ENCODE assay signal across 28 cellular contexts in the genomic region with DNA sequence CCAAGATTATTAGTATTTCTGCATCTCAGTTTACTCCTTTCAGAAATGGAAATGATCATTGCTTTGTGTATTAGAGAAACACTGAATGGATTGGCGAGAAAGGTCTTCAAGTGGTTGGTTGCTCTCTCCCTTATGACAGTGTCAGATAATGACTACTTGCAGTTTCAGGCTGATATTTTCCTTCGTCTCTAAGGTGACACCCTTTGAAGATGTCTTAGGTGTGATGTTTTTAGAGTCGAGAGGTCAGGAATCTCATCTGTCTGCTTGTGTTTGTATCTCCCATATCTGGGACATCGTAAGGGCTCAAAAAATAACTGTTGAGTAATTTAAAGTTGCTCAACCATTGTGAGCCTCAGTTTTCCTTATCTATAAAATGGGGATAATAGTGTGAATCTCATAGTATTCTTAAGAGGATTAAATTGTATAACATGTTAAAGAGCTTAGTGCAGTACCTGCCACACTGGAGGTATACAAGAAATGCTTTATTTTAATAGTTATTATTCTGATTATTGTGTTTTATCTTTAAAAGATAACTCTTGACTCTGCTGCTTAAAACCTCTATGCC. TPM values are rescaled to one million over a fixed set of nuclear protein-coding genes. Genes with fewer than 3 reads are reported as not detected.
"Had no signal": no experiment of that assay in that cellular context is flagged by ENCODE, and none has a peak within 500 bp of the region (broad histone marks: within the 10 kb centered on the region; RNA-seq: fewer than 3 reads in every experiment).

No MANE protein-coding gene starts in this region.

- DNase-seq: activated CD4-positive, alpha-beta memory T cell treated with anti-CD3 and anti-CD28 coated beads, Interleukin-2, amount 10 ng/mL, durations not matched to agents 7 days and 5 days; activated CD4-positive, alpha-beta T cell treated with anti-CD3 and anti-CD28 coated beads for 36 hours; activated CD4-positive, alpha-beta T cell treated with anti-CD3 and anti-CD28 coated beads, Interleukin-2, amount 10 ng/mL, durations not matched to agents 7 days and 5 days; activated CD4-positive, alpha-beta T cell treated with anti-CD3 and anti-CD28 coated beads, Interleukin-2, amount 50 U/mL, for 4 hours; activated CD4-positive, CD25-positive, alpha-beta regulatory T cell; activated CD4-positive, CD25-positive, alpha-beta regulatory T cell treated with anti-CD3 and anti-CD28 coated beads, Interleukin-2, amount 50 U/mL, for 72 hours; activated CD8-positive, alpha-beta memory T cell treated with anti-CD3 and anti-CD28 coated beads, Interleukin-2, amount 50 U/mL, for 48 hours; activated gamma-delta T cell; activated naive CD4-positive, alpha-beta T cell; activated naive CD4-positive, alpha-beta T cell treated with anti-CD3 and anti-CD28 coated beads, Interleukin-2, amount 10 ng/mL, durations not matched to agents 7 days and 5 days; activated naive CD8-positive, alpha-beta T cell treated with anti-CD3 and anti-CD28 coated beads, Interleukin-2, amount 10 ng/mL, durations not matched to agents 7 days and 5 days; activated T-cell treated with anti-CD3 and anti-CD28 coated beads for 4 hours; activated T-cell treated with anti-CD3 and anti-CD28 coated beads, Interleukin-2, amount 50 U/mL, for 24 hours; activated T-cell treated with anti-CD3 and anti-CD28 coated beads, Interleukin-2, amount 50 U/mL, for 72 hours; brain microvascular endothelial cell; dorsolateral prefrontal cortex; effector memory CD4-positive, alpha-beta T cell; endodermal cell; foreskin keratinocyte; gastrocnemius medialis; glutamatergic neuron; heart left ventricle; T-helper 2 cell had no signal

- H3K36me3 ChIP-seq: brain microvascular endothelial cell, gastrocnemius medialis, heart left ventricle had no signal

- H3K9me3 ChIP-seq: gastrocnemius medialis, heart left ventricle had no signal

- FAIRE-seq: astrocyte, bronchial epithelial cell had no signal

- H3K27ac ChIP-seq: brain microvascular endothelial cell, coronary artery, foreskin keratinocyte, gastrocnemius medialis, heart left ventricle had no signal

- H3K4me1 ChIP-seq: foreskin keratinocyte, gastrocnemius medialis, heart left ventricle had no signal

- ATAC-seq: activated CD4-positive, alpha-beta T cell treated with anti-CD3 and anti-CD28 coated beads for 36 hours; activated naive CD4-positive, alpha-beta T cell treated with anti-CD3 and anti-CD28 coated beads, Interleukin-2, amount 50 U/mL, for 72 hours; activated T-cell treated with anti-CD3 and anti-CD28 coated beads, Interleukin-2, amount 50 U/mL, for 72 hours; esophagus mucosa; foreskin keratinocyte; gastrocnemius medialis; heart left ventricle had no signal

- H3K4me3 ChIP-seq: coronary artery, dorsolateral prefrontal cortex, gastrocnemius medialis, heart left ventricle had no signal

- H3K27me3 ChIP-seq: brain microvascular endothelial cell, dorsolateral prefrontal cortex, gastrocnemius medialis had no signal

RNA-seq across cellular contexts. Expression of gene NPAS3, which starts 40.1 kb away (rescaled TPM):
- total RNA-seq: activated CD4-positive, alpha-beta memory T cell treated with anti-CD3 and anti-CD28 coated beads, Interleukin-2, amount 10 ng/mL, durations not matched to agents 7 days and 5 days; activated CD4-positive, alpha-beta T cell treated with anti-CD3 and anti-CD28 coated beads for 36 hours; activated CD4-positive, alpha-beta T cell treated with anti-CD3 and anti-CD28 coated beads, Interleukin-2, amount 10 ng/mL, durations not matched to agents 7 days and 5 days; activated naive CD4-positive, alpha-beta T cell treated with anti-CD3 and anti-CD28 coated beads, Interleukin-2, amount 50 U/mL, for 72 hours; activated naive CD8-positive, alpha-beta T cell treated with anti-CD3 and anti-CD28 coated beads, Interleukin-2, amount 10 ng/mL, durations not matched to agents 7 days and 5 days; activated T-cell treated with anti-CD3 and anti-CD28 coated beads, Interleukin-2, amount 50 U/mL, for 72 hours; bronchial epithelial cell; foreskin keratinocyte had no signal
